Comparison of ENCODE assay signal across 17 cellular contexts in genomic region chr16:84339766-84340165, GRCh38. TPM values are rescaled to one million over a fixed set of nuclear protein-coding genes. Genes with fewer than 3 reads are reported as not detected.
DNase-seq lines count a peak whose midpoint lies in the region; TF ChIP-seq lines count a peak whose summit lies in the region.
"Had no signal": no experiment of that assay in that cellular context is flagged by ENCODE, and none has a peak within 500 bp of the region (broad histone marks: within the 10 kb centered on the region; RNA-seq: fewer than 3 reads in every experiment).

No MANE protein-coding gene starts in this region.

- intact Hi-C loops in PC-9 (cut with micrococcal nuclease; ENCODE audit: unreplicated experiment): no loop called here

- no peaks in the 10 kb centered on the region for H3K36me3 ChIP-seq in PC-9 (ENCODE audit: low read depth)
- H3K36me3 ChIP-seq in neural progenitor cell: no peaks in the 10 kb centered on the region
- H3K36me3 ChIP-seq: BLaER1 treated with 17β-estradiol and CSF1 and Interleukin-3, amounts not matched to agents 10 nM and 100 nM; HAP-1 had no signal

- H3K4me1 ChIP-seq in PC-9 (replicated peaks; ENCODE audit: insufficient read depth) (peaks cover 12% of the 10 kb centered on the region), neural progenitor cell (no peaks in the 10 kb centered on the region)
- H3K4me1 ChIP-seq: HAP-1 had no signal

- peaks cover 4% of the 10 kb centered on the region; the same call in 1 of the 2 replicates for H3F3A ChIP-seq in PC-9 (ENCODE audit: insufficient read depth, low read depth)
- no peaks in the 10 kb centered on the region for H3F3A ChIP-seq in neural progenitor cell (ENCODE audit: low read depth)

- H4K20me1 ChIP-seq in PC-9 (ENCODE audit: insufficient read depth): no peaks in the 10 kb centered on the region
- H4K20me1 ChIP-seq in neural progenitor cell (ENCODE audit: low read depth): no peaks in the 10 kb centered on the region
- H4K20me1 ChIP-seq: BLaER1 treated with 17β-estradiol and CSF1 and Interleukin-3, amounts not matched to agents 10 nM and 100 nM had no signal

- H3K36me3 Mint-ChIP-seq in chondrocyte (ENCODE audit: low read depth): peaks cover 12% of the 10 kb centered on the region
- no peaks in the 10 kb centered on the region for H3K36me3 Mint-ChIP-seq in neural progenitor cell
- H3K36me3 Mint-ChIP-seq in HFFc6 (ENCODE audit: low read depth): peaks cover 8% of the 10 kb centered on the region
- H3K36me3 Mint-ChIP-seq: CD8-positive, alpha-beta T cell had no signal

- no peak overlapping the region for H3K4me3 ChIP-seq in PC-9
- no peak overlapping the region for H3K4me3 ChIP-seq in neural progenitor cell
- H3K4me3 ChIP-seq: BLaER1 treated with 17β-estradiol and CSF1 and Interleukin-3, amounts not matched to agents 10 nM and 100 nM; GM12878; HAP-1 had no signal

- peak overlapping the region; percentile 49; the same call in 1 of the 2 replicates for H3K4me2 ChIP-seq in PC-9
- H3K4me2 ChIP-seq in neural progenitor cell: no peak overlapping the region

- no peak overlapping the region for H3K4me3 Mint-ChIP-seq in chondrocyte (ENCODE audit: unreplicated experiment)
- H3K4me3 Mint-ChIP-seq in neural progenitor cell: no peak overlapping the region
- H3K4me3 Mint-ChIP-seq in HFFc6: no peak overlapping the region
- H3K4me3 Mint-ChIP-seq: CD8-positive, alpha-beta T cell had no signal

- H3K4me1 Mint-ChIP-seq in chondrocyte (ENCODE audit: low read depth) (no peaks in the 10 kb centered on the region), neural progenitor cell (no peaks in the 10 kb centered on the region), HFFc6 (ENCODE audit: low read depth) (no peaks in the 10 kb centered on the region)

- H3K27me3 Mint-ChIP-seq in chondrocyte (ENCODE audit: low read depth) (peaks cover 29% of the 10 kb centered on the region), neural progenitor cell (ENCODE audit: insufficient read depth, low read depth) (peaks cover 2% of the 10 kb centered on the region), HFFc6 (ENCODE audit: insufficient read depth) (peaks cover 45% of the 10 kb centered on the region)

- H3K9me3 ChIP-seq in PC-9 (ENCODE audit: insufficient read depth, low read depth) (no peaks in the 10 kb centered on the region; the same call in 1 of the 2 replicates), neural progenitor cell (ENCODE audit: low read depth) (no peaks in the 10 kb centered on the region)

- no peaks in the 10 kb centered on the region for H3K9me2 ChIP-seq in PC-9 (ENCODE audit: insufficient read depth)

- no peaks in the 10 kb centered on the region for H3K79me2 ChIP-seq in PC-9 (ENCODE audit: low read depth)
- H3K79me2 ChIP-seq in neural progenitor cell (ENCODE audit: low read depth): no peaks in the 10 kb centered on the region

- H3K9me3 Mint-ChIP-seq in chondrocyte (ENCODE audit: low read depth): peaks cover 19% of the 10 kb centered on the region
- peaks cover 18% of the 10 kb centered on the region for H3K9me3 Mint-ChIP-seq in neural progenitor cell
- H3K9me3 Mint-ChIP-seq in HFFc6: peaks cover 10% of the 10 kb centered on the region

- H3K27ac Mint-ChIP-seq in chondrocyte (ENCODE audit: unreplicated experiment) (no peak overlapping the region), neural progenitor cell (peak overlapping the region; percentile 26), HFFc6 (no peak overlapping the region)
- H3K27ac Mint-ChIP-seq: CD8-positive, alpha-beta T cell had no signal

- TF ChIP-seq CTCF in PC-9 (conservative IDR thresholded peaks at IDR 0.05) (no peak), chondrocyte (IDR thresholded peaks at IDR 0.05) (no peak), neural progenitor cell (IDR thresholded peaks at IDR 0.05) (no peak), HFFc6 (IDR thresholded peaks at IDR 0.05) (no peak)

- CTCF ChIA-PET in PC-9 (lab: Charles Lee): no interaction called here

- DNase-seq in PC-9 (no peak), chondrocyte (ENCODE audit: low spot score) (peak; percentile 53), neural progenitor cell (ENCODE audit: low spot score) (no peak), activated gamma-delta T cell treated with Interleukin-2 at 50 U/mL for 16 hours (no peak), T-helper 1 cell (no peak), HFFc6 (no peak), HCEC 1CT (no peak)
- DNase-seq: 8988T; CD8-positive, alpha-beta T cell; DMS79 treated with DMSO at 0.1 percent for 48 hours; IMR-90 had no signal

- no TSS peak for BruUV-seq in PC-9 (replicated peaks; lab: Mats Ljungman, UMichigan)

- H2AFZ ChIP-seq in PC-9 (no peak overlapping the region), neural progenitor cell (replicated peaks) (no peak overlapping the region)

- no peaks in the 10 kb centered on the region for H3K27me3 ChIP-seq in PC-9 (ENCODE audit: insufficient read depth, low read depth)
- no peaks in the 10 kb centered on the region for H3K27me3 ChIP-seq in neural progenitor cell
- H3K27me3 ChIP-seq: BLaER1 treated with 17β-estradiol and CSF1 and Interleukin-3, amounts not matched to agents 10 nM and 100 nM had no signal

- POLR2A ChIA-PET in PC-9 (lab: Charles Lee; ENCODE audit: unreplicated experiment): no interaction called here

- H3K27ac ChIP-seq in PC-9 (no peak overlapping the region), neural progenitor cell (no peak overlapping the region)
- H3K27ac ChIP-seq: BLaER1 treated with 17β-estradiol and CSF1 and Interleukin-3, amounts not matched to agents 10 nM and 100 nM had no signal

- H3K9ac ChIP-seq in neural progenitor cell: no peak overlapping the region
- H3K9ac ChIP-seq: BLaER1 treated with 17β-estradiol and CSF1 and Interleukin-3, amounts not matched to agents 10 nM and 100 nM had no signal

RNA-seq across cellular contexts. Expression of gene ATP2C2, which starts 28.6 kb away (rescaled TPM):
- total RNA-seq in PC-9 (2021) (11.9 and 17.2 TPM in 2 replicates), chondrocyte (not detected in 3 replicates), neural progenitor cell (ENCODE audit: low replicate concordance) (0.71 TPM in 1 of 2 replicates, not detected in the other)
- not detected for total RNA-seq in HFFc6 (2021; fragmentation: NEBNext Ultra II Directional; extraction: Animal tissue kit (Norgen Biotek cat#: 25700))
- total RNA-seq: A673; CD8-positive, alpha-beta T cell; GM12878; H4; IMR-90 had no signal

RNA-seq across cellular contexts. Expression of gene WFDC1, which starts 45.1 kb away (rescaled TPM):
- total RNA-seq in PC-9 (2021) (not detected in 2 replicates), chondrocyte (3.5 to 5.7 TPM (median 5.6 TPM) in 3 replicates), neural progenitor cell (ENCODE audit: low replicate concordance) (not detected in 2 replicates)
- 10 to 100 TPM in 2 of 6 experiments, 1 to 10 TPM in 4; 2.4 to 34.5 (median 2.8) TPM for total RNA-seq in HFFc6 (2021; fragmentation: NEBNext Ultra II Directional; extraction: Animal tissue kit (Norgen Biotek cat#: 25700))
- total RNA-seq: A673; Calu3; CD8-positive, alpha-beta T cell; GM12878; H4 had no signal
